ENCODE assay signal across 1 cellular context in genomic region chr19:40652303-40652702, GRCh38.
A peak's percentile ranks its signal among the peaks of the same experiment; 100 is the strongest.
TF ChIP-seq lines count a peak whose summit lies in the region.

No MANE protein-coding gene starts in this region.

TF ChIP-seq in GM12891, 5 proteins besides CTCF, POLR2A, EP300 and RAD21:
- peak; percentile 61 for TF ChIP-seq PAX5 (IDR thresholded peaks at IDR 0.05; ENCODE audit: insufficient read depth, low read length, severe bottlenecking)
TF ChIP-seq in GM12891: peak in this region for 1; not testable (repeated sequence) for 4.
